In the genomic region with DNA sequence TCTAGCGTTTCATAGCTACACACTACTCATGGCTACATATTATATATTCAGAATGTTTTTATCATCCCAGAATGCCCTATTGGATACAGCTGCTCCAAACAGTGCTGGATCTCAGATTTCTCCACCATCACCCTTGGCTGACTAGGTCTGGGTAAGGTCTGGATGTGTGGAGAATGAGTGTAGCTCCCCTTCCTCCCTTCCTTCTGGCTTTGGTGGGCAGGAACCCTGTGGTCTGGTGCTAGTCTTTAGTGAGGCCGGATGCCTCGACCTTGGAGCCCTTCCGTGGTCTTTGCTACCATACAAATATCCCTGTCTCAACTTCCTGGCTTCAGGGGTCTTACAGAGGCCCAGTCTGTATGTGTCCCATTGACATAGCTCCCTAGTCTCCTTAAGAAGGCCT, we compare ENCODE assay signal across 17 cellular contexts. TPM values are rescaled to one million over a fixed set of nuclear protein-coding genes. Genes with fewer than 3 reads are reported as not detected.
"Had no signal": no experiment of that assay in that cellular context is flagged by ENCODE, and none has a peak within 500 bp of the region (broad histone marks: within the 10 kb centered on the region; RNA-seq: fewer than 3 reads in every experiment).

No MANE protein-coding gene starts in this region.

- FAIRE-seq: keratinocyte had no signal

- H3K36me3 ChIP-seq: left lung, ovary, transverse colon had no signal

- H2AFZ ChIP-seq: hepatocyte had no signal

- H3K9me3 ChIP-seq: body of pancreas, left lung, ovary, transverse colon had no signal

- DNase-seq: activated CD4-positive, CD25-positive, alpha-beta regulatory T cell treated with anti-CD3 and anti-CD28 coated beads, Interleukin-2, amount 50 U/mL, for 72 hours; activated naive CD8-positive, alpha-beta T cell treated with anti-CD3 and anti-CD28 coated beads for 36 hours; amygdala; body of pancreas; effector memory CD8-positive, alpha-beta T cell; erythroblast; left lung; ovary; stimulated activated CD4-positive, alpha-beta T cell treated with anti-CD3 and anti-CD28 coated beads, Interleukin-2, amount 100 ng/mL, for 48 hours; stimulated activated naive CD4-positive, alpha-beta T cell; SW 1271; transverse colon had no signal

- ATAC-seq: body of pancreas; effector memory CD8-positive, alpha-beta T cell; left lung had no signal

- H3K4me2 ChIP-seq: hepatocyte had no signal

- H3K4me3 ChIP-seq: body of pancreas, hepatocyte, left lung, ovary, transverse colon had no signal

- H3K79me2 ChIP-seq: hepatocyte had no signal

- H3K27ac ChIP-seq: body of pancreas, hepatocyte, ovary, transverse colon had no signal

- H3K4me1 ChIP-seq: body of pancreas, transverse colon had no signal

- H3K27me3 ChIP-seq: body of pancreas, hepatocyte, left lung, ovary, transverse colon had no signal

RNA-seq across cellular contexts. Expression of a gene that starts 52.1 kb away (rescaled TPM):
- total RNA-seq: activated CD8-positive, alpha-beta memory T cell treated with anti-CD3 and anti-CD28 coated beads for 36 hours; activated T-helper 1 cell treated with anti-CD3 and anti-CD28 coated beads, Interleukin-12 subunit alpha, Interleukin-12 subunit beta, Interleukin-2, Interleukin-4 antibody, amounts not matched to agents 30 ng/mL and 10 ng/mL and 1 ng/mL, durations not matched to agents 14 hours and 24 hours and 36 hours; T-helper 2 cell treated with Interferon-gamma antibody and Interleukin-4, amounts not matched to agents 100 ng/mL and 5 ng/mL, for 36 hours had no signal
- polyA plus RNA-seq: keratinocyte had no signal
